12 cellular contexts compared by ENCODE assay signal in genomic region chr6:6752129-6752528, GRCh38.
A peak's percentile ranks its signal among the peaks of the same experiment; 100 is the strongest.
DNase-seq lines count a peak whose midpoint lies in the region; ATAC-seq and TF ChIP-seq lines count a peak whose summit lies in the region.
"Had no signal": no experiment of that assay in that cellular context is flagged by ENCODE, and none has a peak within 500 bp of the region (broad histone marks: within the 10 kb centered on the region; RNA-seq: fewer than 3 reads in every experiment).

No MANE protein-coding gene starts in this region.

- no peak; the same call in 1 of the 2 replicates for TF ChIP-seq EP300 in Ishikawa (IDR thresholded peaks at IDR 0.05; ENCODE audit: borderline replicate concordance)

- no peak for TF ChIP-seq CTCF in fibroblast of lung (conservative IDR thresholded peaks at IDR 0.05 in 1 of 2, IDR thresholded peaks at IDR 0.05 in 1 of 2; ENCODE audit: low read depth in 1 of 2, low read length in 2 of 2)
- TF ChIP-seq CTCF in osteoblast (IDR thresholded peaks at IDR 0.05; ENCODE audit: extremely low read depth, low read depth, low read length) = no peak

- TF ChIP-seq RAD21 in Ishikawa (IDR thresholded peaks at IDR 0.05; ENCODE audit: low read depth) = no peak

- H3K9ac ChIP-seq in fibroblast of lung (ENCODE audit: insufficient read depth, low read length) = no peak overlapping the region

- no peak for ATAC-seq in HG03521 (IDR thresholded peaks at IDR 0.05; ENCODE audit: unreplicated experiment)
- ATAC-seq in HG02763 (IDR thresholded peaks at IDR 0.05; ENCODE audit: unreplicated experiment) = no peak
- ATAC-seq in GM18861 (IDR thresholded peaks at IDR 0.05; ENCODE audit: unreplicated experiment) = no peak

- H3K27me3 ChIP-seq in fibroblast of lung (ENCODE audit: control insufficient read depth, insufficient read depth, low read length) (no peaks in the 10 kb centered on the region), osteoblast (ENCODE audit: insufficient read depth, low read length) (no peaks in the 10 kb centered on the region)

- H3K4me3 ChIP-seq in fibroblast of lung (replicated peaks in 1 of 4; ENCODE audit: control extremely low read depth in 1 of 4, insufficient read depth in 1 of 4, low read depth in 3 of 4, low read length in 4 of 4) (no peak overlapping the region), osteoblast (ENCODE audit: insufficient read depth, low read length) (peak overlapping the region; percentile 52)

- peak; percentile 42 for DNase-seq in AG08396 (ENCODE audit: low spot score)
- peak in 1 of 2 donors; percentile 73 for DNase-seq in fibroblast of lung (ENCODE audit: low read depth in 2 of 2)
- DNase-seq in osteoblast (ENCODE audit: insufficient read length, low spot score, missing footprints) = peak; percentile 69
- no peak for DNase-seq in globus pallidus (ENCODE audit: low spot score)
- DNase-seq: activated effector memory CD4-positive, alpha-beta T cell treated with Interleukin-2 at 50 U/mL for 16 hours; Calu3; NCI-H1930; occipital lobe had no signal

- no peaks in the 10 kb centered on the region for H3K9me3 ChIP-seq in fibroblast of lung (ENCODE audit: control insufficient read depth, insufficient read depth, low read depth, low read length)
- H3K9me3 ChIP-seq in osteoblast (ENCODE audit: low read depth, low read length) = no peaks in the 10 kb centered on the region

- H4K20me1 ChIP-seq in fibroblast of lung (ENCODE audit: control insufficient read depth, extremely low read depth, insufficient read depth, low read length) = no peaks in the 10 kb centered on the region
- no peaks in the 10 kb centered on the region for H4K20me1 ChIP-seq in osteoblast (ENCODE audit: insufficient read depth, low read length)

- H3K27ac ChIP-seq in fibroblast of lung (ENCODE audit: insufficient read depth, low read length) (peak overlapping the region; percentile 6), osteoblast (ENCODE audit: low read depth, low read length) (no peak overlapping the region)

- H2AFZ ChIP-seq in fibroblast of lung (ENCODE audit: low read length) (peak overlapping the region; percentile 65), osteoblast (ENCODE audit: low read length) (peak overlapping the region; percentile 68)

- no peaks in the 10 kb centered on the region for H3K36me3 ChIP-seq in fibroblast of lung (ENCODE audit: control insufficient read depth, insufficient read depth, low read length)
- no peaks in the 10 kb centered on the region for H3K36me3 ChIP-seq in osteoblast (ENCODE audit: insufficient read depth, low read length)

- peak overlapping the region; percentile 62 for H3K4me2 ChIP-seq in fibroblast of lung (ENCODE audit: extremely low read depth, insufficient read depth, low read length)
- peak overlapping the region; percentile 76 for H3K4me2 ChIP-seq in osteoblast (ENCODE audit: insufficient read depth, low read length)

- H3K79me2 ChIP-seq in fibroblast of lung (ENCODE audit: control insufficient read depth, insufficient read depth, low read length) (no peaks in the 10 kb centered on the region), osteoblast (ENCODE audit: insufficient read depth, low read length) (no peaks in the 10 kb centered on the region)

- H3K4me1 ChIP-seq in fibroblast of lung (ENCODE audit: control insufficient read depth, extremely low read depth, insufficient read depth, low read length) = peaks cover 25% of the 10 kb centered on the region
- H3K4me1 ChIP-seq in osteoblast (ENCODE audit: insufficient read depth, low read length) = peaks cover 15% of the 10 kb centered on the region

TF ChIP-seq in Ishikawa, 13 proteins besides CTCF, POLR2A, EP300 and RAD21:
- TF ChIP-seq NFIC (IDR thresholded peaks at IDR 0.05) (no peak), FOXM1 (IDR thresholded peaks at IDR 0.05; ENCODE audit: borderline replicate concordance, low read depth) (no peak), TEAD4 (IDR thresholded peaks at IDR 0.05) (peak; percentile 91)
